1 cellular context compared by ENCODE assay signal in genomic region chr22:20507253-20508066, GRCh38.
TF ChIP-seq lines count a peak whose summit lies in the region.

Gene MED15, plus strand, starts transcription at chr22:20507610. Its CDS starts 69 bp downstream, at chr22:20507679.

TF ChIP-seq in K562, 482 proteins besides CTCF, POLR2A, EP300 and RAD21 (continued from another document and continues in another):
- TF ChIP-seq BRF2 (IDR thresholded peaks at IDR 0.05; ENCODE audit: borderline replicate concordance, insufficient read depth, insufficient read length) (no peak), BRD9 (IDR thresholded peaks at IDR 0.05; ENCODE audit: low read depth, partially characterized antibody) (no peak), SMARCB1 (IDR thresholded peaks at IDR 0.05; ENCODE audit: insufficient read length, low read depth) (peak; percentile 97), FUS (optimal IDR thresholded peaks at IDR 0.05; ENCODE audit: low read depth, low read length) (no peak), PPARD (CRISPR knock-in tag; IDR thresholded peaks at IDR 0.05) (no peak), STAT6 (CRISPR knock-in tag; IDR thresholded peaks at IDR 0.05) (peak; percentile 100), ZBTB2 (IDR thresholded peaks at IDR 0.05) (no peak), FIP1L1 (IDR thresholded peaks at IDR 0.05; ENCODE audit: low read depth, low read length, poor library complexity, severe bottlenecking) (peak; percentile 99), CHD2 (IDR thresholded peaks at IDR 0.05; ENCODE audit: low read depth, low read length) (peak; percentile 72), RNF2 (IDR thresholded peaks at IDR 0.05) (no peak), MEF2D (tag; conservative IDR thresholded peaks at IDR 0.05; ENCODE audit: low read depth) (no peak), ZNF232 (CRISPR knock-in tag; IDR thresholded peaks at IDR 0.05) (peak; percentile 98), FOXA1 (IDR thresholded peaks at IDR 0.05; ENCODE audit: borderline replicate concordance) (no peak), ZNF224 (CRISPR knock-in tag; IDR thresholded peaks at IDR 0.05) (peak; percentile 98), E2F5 (CRISPR knock-in tag; IDR thresholded peaks at IDR 0.05) (peak; percentile 96), DLX4 (CRISPR knock-in tag; IDR thresholded peaks at IDR 0.05) (no peak), PCBP2 (IDR thresholded peaks at IDR 0.05; ENCODE audit: low read depth, low read length, poor library complexity, severe bottlenecking) (no peak), ZNF445 (CRISPR knock-in tag; IDR thresholded peaks at IDR 0.05; ENCODE audit: low read depth) (no peak), NCOA2 (IDR thresholded peaks at IDR 0.05; ENCODE audit: partially characterized antibody in 2 of 2) (no peak), CEBPZ (IDR thresholded peaks at IDR 0.05; ENCODE audit: borderline replicate concordance, low read depth, low read length) (peak; percentile 56; the same call in 1 of the 2 replicates), GATAD2A (IDR thresholded peaks at IDR 0.05) (no peak), MLX (CRISPR knock-in tag; conservative IDR thresholded peaks at IDR 0.05) (peak in 1 of 2 experiments; percentile 91; a peak in 2 of 4 replicates), ESRRA (IDR thresholded peaks at IDR 0.05; ENCODE audit: borderline replicate concordance, low read depth) (no peak), POLR3G (IDR thresholded peaks at IDR 0.05; ENCODE audit: extremely low read depth, insufficient read length, insufficient replicate concordance) (no peak), TCF7 (IDR thresholded peaks at IDR 0.05; ENCODE audit: borderline replicate concordance) (no peak), FOXK2 (conservative IDR thresholded peaks at IDR 0.05 in 1 of 2, IDR thresholded peaks at IDR 0.05 in 1 of 2; ENCODE audit: low read depth in 2 of 2) (no peak), ATF1 (CRISPR knock-in tag; IDR thresholded peaks at IDR 0.05) (no peak), ATF1 (tag; IDR thresholded peaks at IDR 0.05) (no peak), ZKSCAN3 (CRISPR knock-in tag; IDR thresholded peaks at IDR 0.05) (no peak), GABPB2 (CRISPR knock-in tag; conservative IDR thresholded peaks at IDR 0.05) (peak; percentile 83), RB1 (IDR thresholded peaks at IDR 0.05; ENCODE audit: low read depth) (no peak), IRF2 (CRISPR knock-in tag; IDR thresholded peaks at IDR 0.05) (no peak), KHSRP (IDR thresholded peaks at IDR 0.05) (no peak), CREB5 (CRISPR knock-in tag; IDR thresholded peaks at IDR 0.05) (no peak), HEY1 (CRISPR knock-in tag; IDR thresholded peaks at IDR 0.05; ENCODE audit: borderline replicate concordance) (no peak), ZNF398 (CRISPR knock-in tag; IDR thresholded peaks at IDR 0.05) (no peak), RFX7 (CRISPR knock-in tag; IDR thresholded peaks at IDR 0.05) (0 out of 2 replicates have a peak, but pooled peaks have one; percentile 67), SMAD3 (CRISPR knock-in tag; conservative IDR thresholded peaks at IDR 0.05) (no peak), ZFPM2 (CRISPR knock-in tag; IDR thresholded peaks at IDR 0.05) (peak; percentile 95; the same call in 1 of the 2 replicates), TEAD4 (IDR thresholded peaks at IDR 0.05; ENCODE audit: low read length) (no peak), TEAD4 (CRISPR knock-in tag; IDR thresholded peaks at IDR 0.05; ENCODE audit: borderline replicate concordance) (no peak), ZNF589 (CRISPR knock-in tag; IDR thresholded peaks at IDR 0.05; ENCODE audit: low read depth) (no peak)
